8 cellular contexts compared by ENCODE assay signal in genomic region chr7:16420329-16420648, GRCh38. TPM values are rescaled to one million over a fixed set of nuclear protein-coding genes. Genes with fewer than 3 reads are reported as not detected.
DNase-seq lines count a peak whose midpoint lies in the region; ATAC-seq and TF ChIP-seq lines count a peak whose summit lies in the region.

No MANE protein-coding gene starts in this region.

- no peak for ATAC-seq in effector memory CD8-positive, alpha-beta T cell (replicated peaks)

- peak overlapping the region; percentile 87 to 97 for H3K27ac Mint-ChIP-seq in effector memory CD8-positive, alpha-beta T cell
- H3K27ac Mint-ChIP-seq in nephron progenitor cell: peak overlapping the region; percentile 99

- H4K20me1 ChIP-seq in BLaER1 treated with 17β-estradiol and CSF1 and Interleukin-3, amounts not matched to agents 10 nM and 100 nM: no peaks in the 10 kb centered on the region

- no peaks in the 10 kb centered on the region for H3K9me3 Mint-ChIP-seq in effector memory CD8-positive, alpha-beta T cell
- peaks cover 8% of the 10 kb centered on the region for H3K9me3 Mint-ChIP-seq in nephron progenitor cell

- peaks cover 0 to 6% (median 0%) of the 10 kb centered on the region in 11 experiments; a peak in 2 of 22 replicates for H3K9me3 ChIP-seq in BLaER1 treated with 17β-estradiol and CSF1 and Interleukin-3, amounts not matched to agents 10 nM and 100 nM (replicated peaks in 1 of 11)
- no peaks in the 10 kb centered on the region for H3K9me3 ChIP-seq in NT2/D1 (ENCODE audit: insufficient read depth, low read length)

- peaks cover 25 to 47% (median 31%) of the 10 kb centered on the region in 10 experiments; a peak in 19 of 20 replicates for H3K4me1 ChIP-seq in BLaER1 treated with 17β-estradiol and CSF1 and Interleukin-3, amounts not matched to agents 10 nM and 100 nM
- no peaks in the 10 kb centered on the region for H3K4me1 ChIP-seq in NT2/D1 (ENCODE audit: insufficient read depth, insufficient read length)

- DNase-seq in NT2/D1 (ENCODE audit: low read depth, low spot score): no peak
- DNase-seq in effector memory CD8-positive, alpha-beta T cell: no peak
- DNase-seq in nephron progenitor cell: no peak
- no peak for DNase-seq in HT-29 (ENCODE audit: low spot score)
- no peak for DNase-seq in NCI-H2171 treated with DMSO at 0.1 percent for 48 hours (lab: John Stamatoyannopoulos, UW)
- DNase-seq in activated effector memory CD4-positive, alpha-beta T cell treated with anti-CD3 and anti-CD28 coated beads, Interleukin-2, amount 50 U/mL, for 16 hours: no peak
- no peak for DNase-seq in activated CD4-positive, alpha-beta T cell treated with anti-CD3 and anti-CD28 coated beads for 1 hour

- H3K4me2 ChIP-seq in BLaER1 treated with 17β-estradiol and CSF1 and Interleukin-3, amounts not matched to agents 10 nM and 100 nM: peak overlapping the region; percentile 82 to 96 (median 90)

- peaks cover 8% of the 10 kb centered on the region for H3K36me3 Mint-ChIP-seq in effector memory CD8-positive, alpha-beta T cell (ENCODE audit: insufficient read depth)
- no peaks in the 10 kb centered on the region for H3K36me3 Mint-ChIP-seq in nephron progenitor cell (ENCODE audit: low read depth)

- H3K9ac ChIP-seq in BLaER1 treated with 17β-estradiol and CSF1 and Interleukin-3, amounts not matched to agents 10 nM and 100 nM: peak overlapping the region; percentile 83 to 92 (median 89)
- peak overlapping the region; percentile 91 for H3K9ac ChIP-seq in NT2/D1 (ENCODE audit: insufficient read length, low read depth)

- peak overlapping the region; percentile 84 to 90 for H3K4me3 Mint-ChIP-seq in effector memory CD8-positive, alpha-beta T cell
- H3K4me3 Mint-ChIP-seq in nephron progenitor cell: peak overlapping the region; percentile 84

- no peak for TF ChIP-seq CTCF in nephron progenitor cell (IDR thresholded peaks at IDR 0.05)

- H3K27ac ChIP-seq in BLaER1 treated with 17β-estradiol and CSF1 and Interleukin-3, amounts not matched to agents 10 nM and 100 nM: peak overlapping the region; percentile 78 to 93 (median 88); a peak in 21 of 22 replicates

- peaks cover 0 to 29% (median 0%) of the 10 kb centered on the region in 11 experiments; a peak in 6 of 22 replicates for H3K27me3 ChIP-seq in BLaER1 treated with 17β-estradiol and CSF1 and Interleukin-3, amounts not matched to agents 10 nM and 100 nM
- H3K27me3 ChIP-seq in NT2/D1 (ENCODE audit: insufficient read depth, insufficient read length): no peaks in the 10 kb centered on the region

- no peaks in the 10 kb centered on the region for H3K36me3 ChIP-seq in BLaER1 treated with 17β-estradiol and CSF1 and Interleukin-3, amounts not matched to agents 10 nM and 100 nM
- H3K36me3 ChIP-seq in NT2/D1 (ENCODE audit: insufficient read depth, insufficient read length, low read length): no peaks in the 10 kb centered on the region

- H3K4me3 ChIP-seq in BLaER1 treated with 17β-estradiol and CSF1 and Interleukin-3, amounts not matched to agents 10 nM and 100 nM: peak overlapping the region; percentile 61 to 80 (median 73)
- peak overlapping the region; percentile 72 for H3K4me3 ChIP-seq in NT2/D1 (ENCODE audit: insufficient read length, low read depth)

- H3K4me1 Mint-ChIP-seq in effector memory CD8-positive, alpha-beta T cell (ENCODE audit: low read depth in 2 of 2): peaks cover 13 to 18% of the 10 kb centered on the region in 2 donors
- peaks cover 22% of the 10 kb centered on the region for H3K4me1 Mint-ChIP-seq in nephron progenitor cell

- no peaks in the 10 kb centered on the region for H3K27me3 Mint-ChIP-seq in effector memory CD8-positive, alpha-beta T cell
- H3K27me3 Mint-ChIP-seq in nephron progenitor cell (ENCODE audit: low read depth, poor library complexity): peaks cover 6% of the 10 kb centered on the region

RNA-seq across cellular contexts. Expression of gene CRPPA, which starts 1.0 kb away (rescaled TPM):
- total RNA-seq in HT-29 (2014; rRNA removed; shearing (Covaris generic)): 1.4 and 2.5 TPM in 2 replicates

RNA-seq across cellular contexts. Expression of gene SOSTDC1, which starts 45.2 kb away (rescaled TPM):
- total RNA-seq in HT-29 (2014; rRNA removed; shearing (Covaris generic)): 21.1 and 22.2 TPM in 2 replicates
